In the genomic region with DNA sequence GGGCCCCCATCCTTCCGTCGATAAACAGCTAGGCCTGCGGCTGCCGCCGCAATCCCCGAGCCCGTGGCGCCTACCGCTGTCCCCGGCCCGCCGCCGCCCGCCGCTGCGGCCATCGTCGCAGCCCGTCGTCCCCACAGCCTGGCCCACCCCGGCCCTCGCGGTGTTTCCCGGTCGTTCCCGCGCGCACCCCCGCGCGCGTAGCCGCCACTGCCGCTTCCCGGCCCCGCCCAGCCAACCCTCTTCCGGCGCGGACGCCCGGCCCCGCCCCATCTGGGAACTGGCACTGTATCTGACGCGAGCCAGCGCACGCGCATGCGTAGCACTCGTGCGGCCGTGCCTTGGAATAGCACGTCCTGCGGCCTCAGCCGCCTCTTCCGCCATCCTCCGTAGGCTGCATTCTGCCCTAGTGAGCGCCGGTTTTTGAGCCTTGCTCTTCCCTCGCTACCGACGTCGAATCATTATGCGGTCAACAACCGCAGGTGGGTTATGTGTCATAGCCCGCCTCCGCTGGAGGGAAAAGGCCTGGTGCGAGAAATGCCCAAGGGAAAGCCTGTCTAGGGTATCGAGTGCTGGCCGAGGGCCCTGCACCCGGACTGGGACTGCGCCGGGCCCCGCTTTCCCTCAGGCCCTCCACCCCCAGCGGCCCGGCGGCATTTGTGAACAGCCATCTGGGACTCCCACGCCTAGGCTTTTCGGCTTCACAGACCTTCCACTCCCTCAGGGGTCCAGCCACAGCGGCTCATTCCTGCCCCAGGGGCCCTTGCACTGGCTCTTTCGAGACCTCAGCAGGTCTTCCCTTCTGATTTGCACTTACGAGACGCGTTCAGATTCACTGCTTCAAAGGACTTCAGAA, we compare ENCODE assay signal across 1 cellular context.
TF ChIP-seq lines count a peak whose summit lies in the region.

TSS of gene SMARCC1 (minus strand) at position 209 of the 853 bp plus-strand sequence. CDS start at position 113, 96 bp downstream.

TF ChIP-seq in HepG2, 621 proteins besides CTCF, POLR2A, EP300 and RAD21 (continued from another document and continues in another):
- TF ChIP-seq MEIS1 (CRISPR knock-in tag; IDR thresholded peaks at IDR 0.05; ENCODE audit: borderline replicate concordance) (0 out of 2 replicates have a peak, but pooled peaks have one; percentile 19), ATF7-NPFF (CRISPR knock-in tag; IDR thresholded peaks at IDR 0.05; ENCODE audit: low read depth) (peak; percentile 47), ZNF274 (CRISPR knock-in tag; IDR thresholded peaks at IDR 0.05) (peak; percentile 80), GLI4 (CRISPR knock-in tag; IDR thresholded peaks at IDR 0.05; ENCODE audit: borderline replicate concordance) (no peak), ZMYM4 (CRISPR knock-in tag; IDR thresholded peaks at IDR 0.05) (no peak), ZNF230 (CRISPR knock-in tag; IDR thresholded peaks at IDR 0.05) (peak; percentile 79), THAP8 (CRISPR knock-in tag; IDR thresholded peaks at IDR 0.05; ENCODE audit: borderline replicate concordance) (no peak), RARA (CRISPR knock-in tag; IDR thresholded peaks at IDR 0.05) (peak; percentile 25; the same call in 1 of the 2 replicates), ZNF17 (CRISPR knock-in tag; IDR thresholded peaks at IDR 0.05) (no peak), ETV5 (CRISPR knock-in tag; IDR thresholded peaks at IDR 0.05; ENCODE audit: borderline replicate concordance) (peak; percentile 87), ZNF329 (CRISPR knock-in tag; IDR thresholded peaks at IDR 0.05; ENCODE audit: low read depth) (peak; percentile 92), ZNF776 (CRISPR knock-in tag; IDR thresholded peaks at IDR 0.05) (peak; percentile 68), FOXP1 (IDR thresholded peaks at IDR 0.05) (no peak), FOXP1 (CRISPR knock-in tag; IDR thresholded peaks at IDR 0.05) (0 out of 2 replicates have a peak, but pooled peaks have one; percentile 10), PATZ1 (CRISPR knock-in tag; IDR thresholded peaks at IDR 0.05) (peak; percentile 20; the same call in 1 of the 2 replicates), ZNF225 (CRISPR knock-in tag; IDR thresholded peaks at IDR 0.05) (peak; percentile 80; the same call in 1 of the 2 replicates), BRCA1 (CRISPR knock-in tag; IDR thresholded peaks at IDR 0.05) (0 out of 2 replicates have a peak, but pooled peaks have one; percentile 71), NRL (CRISPR knock-in tag; IDR thresholded peaks at IDR 0.05; ENCODE audit: borderline replicate concordance) (peak; percentile 94), RFXAP (CRISPR knock-in tag; IDR thresholded peaks at IDR 0.05; ENCODE audit: borderline replicate concordance) (peak; percentile 70; the same call in 1 of the 2 replicates), CREB1 (IDR thresholded peaks at IDR 0.05) (peak; percentile 57), CREB1 (CRISPR knock-in tag; IDR thresholded peaks at IDR 0.05) (no peak), KAT2B (IDR thresholded peaks at IDR 0.05; ENCODE audit: borderline replicate concordance, low read depth, low read length) (no peak), REL (CRISPR knock-in tag; conservative IDR thresholded peaks at IDR 0.05) (no peak), FIP1L1 (IDR thresholded peaks at IDR 0.05; ENCODE audit: borderline replicate concordance, insufficient read depth, low read depth, low read length) (peak; percentile 40; the same call in 1 of the 2 replicates), ZNF18 (CRISPR knock-in tag; IDR thresholded peaks at IDR 0.05; ENCODE audit: insufficient replicate concordance) (peak; percentile 79), ZNF784 (CRISPR knock-in tag; IDR thresholded peaks at IDR 0.05; ENCODE audit: borderline replicate concordance) (peak; percentile 73; the same call in 1 of the 2 replicates), TEAD3 (CRISPR knock-in tag; optimal IDR thresholded peaks at IDR 0.05; ENCODE audit: borderline replicate concordance) (peak; percentile 67), ZNF33B (CRISPR knock-in tag; IDR thresholded peaks at IDR 0.05) (peak; percentile 57; the same call in 1 of the 2 replicates), ZNF652 (CRISPR knock-in tag; IDR thresholded peaks at IDR 0.05; ENCODE audit: borderline replicate concordance, low read depth) (no peak), ZKSCAN5 (CRISPR knock-in tag; IDR thresholded peaks at IDR 0.05) (no peak), NFKBIZ (CRISPR knock-in tag; IDR thresholded peaks at IDR 0.05) (peak; percentile 69; the same call in 1 of the 2 replicates), ATF2 (CRISPR knock-in tag; IDR thresholded peaks at IDR 0.05) (peak; percentile 64; the same call in 1 of the 2 replicates), GMEB2 (CRISPR knock-in tag; IDR thresholded peaks at IDR 0.05; ENCODE audit: low read depth) (peak; percentile 20; the same call in 1 of the 2 replicates), DPF2 (CRISPR knock-in tag; IDR thresholded peaks at IDR 0.05; ENCODE audit: borderline replicate concordance, low read depth) (no peak), HNRNPK (IDR thresholded peaks at IDR 0.05; ENCODE audit: low read depth, low read length, poor library complexity, severe bottlenecking) (peak; percentile 41), HBP1 (CRISPR knock-in tag; IDR thresholded peaks at IDR 0.05; ENCODE audit: low read depth) (peak; percentile 53), HMG20A (CRISPR knock-in tag; IDR thresholded peaks at IDR 0.05; ENCODE audit: borderline replicate concordance) (no peak), ZNF841 (CRISPR knock-in tag; IDR thresholded peaks at IDR 0.05; ENCODE audit: borderline replicate concordance) (no peak), MXI1 (IDR thresholded peaks at IDR 0.05; ENCODE audit: borderline replicate concordance, low read depth, low read length) (peak; percentile 82; the same call in 2 of the 3 replicates), ZNF292 (CRISPR knock-in tag; IDR thresholded peaks at IDR 0.05; ENCODE audit: borderline replicate concordance, low read depth) (0 out of 2 replicates have a peak, but pooled peaks have one; percentile 19), ASH2L (IDR thresholded peaks at IDR 0.05; ENCODE audit: insufficient read length, low read depth, low read length) (peak; percentile 79), SNAI1 (CRISPR knock-in tag; IDR thresholded peaks at IDR 0.05; ENCODE audit: borderline replicate concordance) (no peak), GZF1 (CRISPR knock-in tag; IDR thresholded peaks at IDR 0.05) (0 out of 2 replicates have a peak, but pooled peaks have one; percentile 35), SNAPC2 (CRISPR knock-in tag; IDR thresholded peaks at IDR 0.05) (0 out of 2 replicates have a peak, but pooled peaks have one; percentile 33), STAT5B (CRISPR knock-in tag; IDR thresholded peaks at IDR 0.05) (peak; percentile 21; the same call in 1 of the 2 replicates)
- TF ChIP-seq, protein P1, sequence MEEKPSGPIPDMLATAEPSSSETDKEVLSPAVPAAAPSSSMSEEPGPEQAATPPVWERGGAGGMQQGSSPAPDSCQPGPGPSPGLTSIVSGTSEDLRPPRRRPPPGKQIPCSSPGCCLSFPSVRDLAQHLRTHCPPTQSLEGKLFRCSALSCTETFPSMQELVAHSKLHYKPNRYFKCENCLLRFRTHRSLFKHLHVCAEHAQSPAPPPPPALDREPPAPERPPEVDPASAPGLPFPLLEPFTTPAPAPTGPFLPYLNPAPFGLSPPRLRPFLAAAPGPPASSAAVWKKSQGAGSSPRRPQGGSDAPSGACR (CRISPR knock-in tag; IDR thresholded peaks at IDR 0.05) = peak; percentile 72; the same call in 1 of the 2 replicates
- TF ChIP-seq, protein P2, sequence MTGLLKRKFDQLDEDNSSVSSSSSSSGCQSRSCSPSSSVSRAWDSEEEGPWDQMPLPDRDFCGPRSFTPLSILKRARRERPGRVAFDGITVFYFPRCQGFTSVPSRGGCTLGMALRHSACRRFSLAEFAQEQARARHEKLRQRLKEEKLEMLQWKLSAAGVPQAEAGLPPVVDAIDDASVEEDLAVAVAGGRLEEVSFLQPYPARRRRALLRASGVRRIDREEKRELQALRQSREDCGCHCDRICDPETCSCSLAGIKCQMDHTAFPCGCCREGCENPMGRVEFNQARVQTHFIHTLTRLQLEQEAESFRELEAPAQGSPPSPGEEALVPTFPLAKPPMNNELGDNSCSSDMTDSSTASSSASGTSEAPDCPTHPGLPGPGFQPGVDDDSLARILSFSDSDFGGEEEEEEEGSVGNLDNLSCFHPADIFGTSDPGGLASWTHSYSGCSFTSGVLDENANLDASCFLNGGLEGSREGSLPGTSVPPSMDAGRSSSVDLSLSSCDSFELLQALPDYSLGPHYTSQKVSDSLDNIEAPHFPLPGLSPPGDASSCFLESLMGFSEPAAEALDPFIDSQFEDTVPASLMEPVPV (CRISPR knock-in tag; IDR thresholded peaks at IDR 0.05) = peak; percentile 85
- TF ChIP-seq, protein P3, sequence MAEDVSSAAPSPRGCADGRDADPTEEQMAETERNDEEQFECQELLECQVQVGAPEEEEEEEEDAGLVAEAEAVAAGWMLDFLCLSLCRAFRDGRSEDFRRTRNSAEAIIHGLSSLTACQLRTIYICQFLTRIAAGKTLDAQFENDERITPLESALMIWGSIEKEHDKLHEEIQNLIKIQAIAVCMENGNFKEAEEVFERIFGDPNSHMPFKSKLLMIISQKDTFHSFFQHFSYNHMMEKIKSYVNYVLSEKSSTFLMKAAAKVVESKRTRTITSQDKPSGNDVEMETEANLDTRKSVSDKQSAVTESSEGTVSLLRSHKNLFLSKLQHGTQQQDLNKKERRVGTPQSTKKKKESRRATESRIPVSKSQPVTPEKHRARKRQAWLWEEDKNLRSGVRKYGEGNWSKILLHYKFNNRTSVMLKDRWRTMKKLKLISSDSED (CRISPR knock-in tag; IDR thresholded peaks at IDR 0.05) = no peak
